ENCODE assay signal across 7 cellular contexts in genomic region chr7:76879733-76880288, GRCh38.
DNase-seq lines count a peak whose midpoint lies in the region; ATAC-seq, FAIRE-seq and TF ChIP-seq lines count a peak whose summit lies in the region.
"Not testable (repeated sequence)": the region's sequence is repeated elsewhere in the genome, so short reads cannot be mapped to it uniquely, and the experiment has no call there.

No MANE protein-coding gene starts in this region.

- H3K27ac Mint-ChIP-seq in activated CD4-positive, alpha-beta T cell treated with anti-CD3 and anti-CD28 coated beads for 36 hours; activated T-cell treated with anti-CD3 and anti-CD28 coated beads, Interleukin-2, amount 50 U/mL, for 72 hours; activated naive CD8-positive, alpha-beta T cell treated with anti-CD3 and anti-CD28 coated beads for 36 hours: not testable (repeated sequence)

- POLR2A ChIA-PET in activated CD4-positive, alpha-beta T cell treated with anti-CD3 and anti-CD28 coated beads for 36 hours (lab: Charles Lee): not testable (repeated sequence)

- CTCF ChIA-PET in activated CD4-positive, alpha-beta T cell treated with anti-CD3 and anti-CD28 coated beads for 36 hours (lab: Charles Lee): not testable (repeated sequence)

- H3K27me3 ChIP-seq in keratinocyte (ENCODE audit: control insufficient read depth, extremely low read depth, insufficient read depth, low read length): not testable (repeated sequence)

- TF ChIP-seq POLR2A in GM12892 (IDR thresholded peaks at IDR 0.05; ENCODE audit: low read depth, low read length): not testable (repeated sequence)

- not testable (repeated sequence) for H3K36me3 Mint-ChIP-seq in activated CD4-positive, alpha-beta T cell treated with anti-CD3 and anti-CD28 coated beads for 36 hours (ENCODE audit: low read depth); activated T-cell treated with anti-CD3 and anti-CD28 coated beads, Interleukin-2, amount 50 U/mL, for 72 hours (ENCODE audit: insufficient read depth in 2 of 2); activated naive CD8-positive, alpha-beta T cell treated with anti-CD3 and anti-CD28 coated beads for 36 hours

- FAIRE-seq in GM12892 (lab: Jason Lieb, UNC) (peak; percentile 24), keratinocyte (lab: Jason Lieb, UNC) (peak; percentile 41)

- H3K4me1 ChIP-seq in keratinocyte (ENCODE audit: control insufficient read depth, extremely low read depth, insufficient read depth, low read length): not testable (repeated sequence)

- H3K79me2 ChIP-seq in keratinocyte (ENCODE audit: control insufficient read depth, insufficient read depth, low read length): not testable (repeated sequence)

- not testable (repeated sequence) for H3K36me3 ChIP-seq in keratinocyte (ENCODE audit: control insufficient read depth in 2 of 2, extremely low read depth in 1 of 2, insufficient read depth in 2 of 2, low read length in 2 of 2)

- not testable (repeated sequence) for H3K9me3 ChIP-seq in keratinocyte (ENCODE audit: control insufficient read depth, low read depth, low read length)

- not testable (repeated sequence) for H3K4me2 ChIP-seq in keratinocyte (ENCODE audit: control insufficient read depth, extremely low read depth, insufficient read depth, low read depth, low read length)

- not testable (repeated sequence) for H2AFZ ChIP-seq in keratinocyte (ENCODE audit: control insufficient read depth, low read length)

- H3K27me3 Mint-ChIP-seq in activated CD4-positive, alpha-beta T cell treated with anti-CD3 and anti-CD28 coated beads for 36 hours; activated T-cell treated with anti-CD3 and anti-CD28 coated beads, Interleukin-2, amount 50 U/mL, for 72 hours (ENCODE audit: low read depth); activated naive CD8-positive, alpha-beta T cell treated with anti-CD3 and anti-CD28 coated beads for 36 hours: not testable (repeated sequence)

- not testable (repeated sequence) for DNase-seq in GM12892 (ENCODE audit: insufficient read length); activated CD4-positive, alpha-beta T cell treated with anti-CD3 and anti-CD28 coated beads for 36 hours; activated T-cell treated with anti-CD3 and anti-CD28 coated beads, Interleukin-2, amount 50 U/mL, for 72 hours; keratinocyte (ENCODE audit: low read depth, low spot score); stimulated activated naive CD8-positive, alpha-beta T cell treated with anti-CD3 and anti-CD28 coated beads, Interleukin-15, Interleukin-2, amounts not matched to agents 100 U/mL and 50 U/mL, for 24 hours
- peak; percentile 60 for DNase-seq in NCI-H146 treated with DMSO at 0.1 percent for 48 hours (lab: John Stamatoyannopoulos, UW; ENCODE audit: unreplicated experiment)
- DNase-seq in activated naive CD8-positive, alpha-beta T cell treated with anti-CD3 and anti-CD28 coated beads for 36 hours: peak; percentile 5

- not testable (repeated sequence) for TF ChIP-seq CTCF in keratinocyte (optimal IDR thresholded peaks at IDR 0.05 in 1 of 3, IDR thresholded peaks at IDR 0.05 in 1 of 3, conservative IDR thresholded peaks at IDR 0.05 in 1 of 3; ENCODE audit: extremely low read depth in 1 of 3, insufficient read depth in 2 of 3, low read length in 3 of 3)

- H3K9ac ChIP-seq in keratinocyte (ENCODE audit: control insufficient read depth, extremely low read depth, insufficient read depth, low read length): not testable (repeated sequence)

- not testable (repeated sequence) for H3K4me1 Mint-ChIP-seq in activated CD4-positive, alpha-beta T cell treated with anti-CD3 and anti-CD28 coated beads for 36 hours; activated T-cell treated with anti-CD3 and anti-CD28 coated beads, Interleukin-2, amount 50 U/mL, for 72 hours (ENCODE audit: low read depth); activated naive CD8-positive, alpha-beta T cell treated with anti-CD3 and anti-CD28 coated beads for 36 hours

- ATAC-seq in activated CD4-positive, alpha-beta T cell treated with anti-CD3 and anti-CD28 coated beads for 36 hours: peak; percentile 19
- ATAC-seq in activated T-cell treated with anti-CD3 and anti-CD28 coated beads, Interleukin-2, amount 50 U/mL, for 72 hours (replicated peaks in 1 of 2): peak; percentile 76 to 82
- ATAC-seq in stimulated activated naive CD8-positive, alpha-beta T cell treated with anti-CD3 and anti-CD28 coated beads, Interleukin-15, Interleukin-2, amounts not matched to agents 100 U/mL and 50 U/mL, for 24 hours: peak; percentile 86

- intact Hi-C loops in activated CD4-positive, alpha-beta T cell treated with anti-CD3 and anti-CD28 coated beads for 36 hours (cut with DNase I, micrococcal nuclease): not testable (repeated sequence)

- not testable (repeated sequence) for H3K27ac ChIP-seq in keratinocyte (ENCODE audit: control insufficient read depth, insufficient read depth, low read length)

- not testable (repeated sequence) for H3K4me3 ChIP-seq in keratinocyte (ENCODE audit: control insufficient read depth in 2 of 3, extremely low read depth in 1 of 3, insufficient read depth in 2 of 3, low read depth in 1 of 3, low read length in 3 of 3)

- dilution Hi-C loops in keratinocyte (cut with MboI; ENCODE audit: extremely low pct_ligation_motif_present, low sequenced_read_pairs): not testable (repeated sequence)

- H3K9me3 Mint-ChIP-seq in activated CD4-positive, alpha-beta T cell treated with anti-CD3 and anti-CD28 coated beads for 36 hours (ENCODE audit: low read depth); activated T-cell treated with anti-CD3 and anti-CD28 coated beads, Interleukin-2, amount 50 U/mL, for 72 hours; activated naive CD8-positive, alpha-beta T cell treated with anti-CD3 and anti-CD28 coated beads for 36 hours: not testable (repeated sequence)

- not testable (repeated sequence) for H3K9me1 ChIP-seq in keratinocyte (ENCODE audit: control insufficient read depth, extremely low read depth, insufficient read depth, low read length)

- not testable (repeated sequence) for H3K4me3 Mint-ChIP-seq in activated CD4-positive, alpha-beta T cell treated with anti-CD3 and anti-CD28 coated beads for 36 hours; activated T-cell treated with anti-CD3 and anti-CD28 coated beads, Interleukin-2, amount 50 U/mL, for 72 hours; activated naive CD8-positive, alpha-beta T cell treated with anti-CD3 and anti-CD28 coated beads for 36 hours

- not testable (repeated sequence) for H4K20me1 ChIP-seq in keratinocyte (ENCODE audit: control insufficient read depth, extremely low read depth, insufficient read depth, low read length)

Comparison
In these comparisons a context has a peak if more than half of its experiments do, and no peak if none do; other contexts are left out.
1. ATAC-seq: peak in every context shown above with its lines; median percentile 86 in stimulated activated naive CD8-positive, alpha-beta T cell treated with anti-CD3 and anti-CD28 coated beads, Interleukin-15, Interleukin-2, amounts not matched to agents 100 U/mL and 50 U/mL, for 24 hours; 79 in activated T-cell treated with anti-CD3 and anti-CD28 coated beads, Interleukin-2, amount 50 U/mL, for 72 hours; 19 in activated CD4-positive, alpha-beta T cell treated with anti-CD3 and anti-CD28 coated beads for 36 hours.